In the genomic region with DNA sequence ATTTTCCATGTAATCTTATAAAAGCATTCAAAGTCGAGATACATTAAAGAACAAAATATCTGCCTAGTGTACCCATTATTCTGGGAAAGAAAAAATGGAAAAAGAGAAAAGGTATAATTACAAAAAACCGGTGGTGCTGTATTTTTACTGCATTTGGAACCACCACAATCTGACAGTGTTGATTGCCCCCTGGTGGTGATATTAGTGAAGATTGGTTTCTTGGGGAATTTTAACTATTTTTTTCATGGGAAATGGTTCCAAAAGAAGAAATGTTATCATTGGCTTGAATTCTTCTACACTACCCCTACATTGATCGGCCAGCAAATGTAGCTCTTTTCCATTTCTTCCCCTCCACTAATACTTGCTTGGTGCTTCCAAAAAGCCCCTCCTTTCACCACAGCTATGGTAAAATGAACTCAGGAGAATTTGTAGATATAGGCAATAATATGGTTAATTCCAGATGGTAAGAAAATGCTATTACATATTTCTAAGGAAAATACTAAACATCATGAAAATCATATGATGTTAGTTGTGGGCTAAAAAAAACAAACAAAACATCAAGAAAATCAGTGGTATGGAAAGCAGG, we compare ENCODE assay signal across 8 cellular contexts. TPM values are rescaled to one million over a fixed set of nuclear protein-coding genes. Genes with fewer than 3 reads are reported as not detected.
DNase-seq lines count a peak whose midpoint lies in the region; ATAC-seq, FAIRE-seq and TF ChIP-seq lines count a peak whose summit lies in the region.

No MANE protein-coding gene starts in this region.

- DNase-seq in A673 (ENCODE audit: low spot score) (peak; percentile 43), Daoy (ENCODE audit: low read depth) (peak; percentile 4), NCI-H1092 (lab: John Stamatoyannopoulos, UW) (peak; percentile 5), K562 (ENCODE audit: extremely low read depth in 1 of 4, low spot score in 3 of 4) (peak; percentile 22 to 64 (median 32)), left lung (no peak)
- DNase-seq in stimulated activated naive CD8-positive, alpha-beta T cell treated with anti-CD3 and anti-CD28 coated beads, Interleukin-15, Interleukin-2, amounts not matched to agents 100 U/mL and 50 U/mL, for 24 hours, result no peak
- DNase-seq in activated T-helper 1 cell treated with anti-CD3 and anti-CD28 coated beads, Interleukin-12 subunit alpha, Interleukin-12 subunit beta, Interleukin-2, Interleukin-4 antibody, amounts not matched to agents 30 ng/mL and 10 ng/mL and 1 ng/mL, durations not matched to agents 14 hours and 24 hours and 36 hours (ENCODE audit: low spot score), result no peak

- peak; percentile 57 for FAIRE-seq in K562 (lab: Jason Lieb, UNC)

- H3K9me3 ChIP-seq in A673 (ENCODE audit: low read depth, low read length, poor library complexity, severe bottlenecking), result no peaks in the 10 kb centered on the region
- H3K9me3 ChIP-seq in K562 (replicated peaks; ENCODE audit: control insufficient read depth, insufficient read depth, low read depth, low read length), result no peaks in the 10 kb centered on the region
- H3K9me3 ChIP-seq in left lung, result no peaks in the 10 kb centered on the region

- H4K20me1 ChIP-seq in K562 (replicated peaks; ENCODE audit: control insufficient read depth, insufficient read depth, low read length), result no peaks in the 10 kb centered on the region

- H3K27ac ChIP-seq in A673 (ENCODE audit: low read depth, low read length, poor library complexity, severe bottlenecking), result no peak overlapping the region
- no peak overlapping the region for H3K27ac ChIP-seq in K562 (ENCODE audit: extremely low read depth, low read depth, low read length)
- no peak overlapping the region for H3K27ac ChIP-seq in left lung

- peak; percentile 67 for ATAC-seq in K562
- peak; percentile 57 for ATAC-seq in left lung
- ATAC-seq in stimulated activated naive CD8-positive, alpha-beta T cell treated with anti-CD3 and anti-CD28 coated beads, Interleukin-15, Interleukin-2, amounts not matched to agents 100 U/mL and 50 U/mL, for 24 hours, result no peak
- no peak for ATAC-seq in HG02973 (IDR thresholded peaks at IDR 0.05; ENCODE audit: unreplicated experiment)

- H2AFZ ChIP-seq in K562 (ENCODE audit: low read depth, low read length), result no peak overlapping the region

- H3K4me2 ChIP-seq in K562 (ENCODE audit: insufficient read depth, low read length), result no peak overlapping the region

- intact Hi-C loops in A673 (cut with micrococcal nuclease; ENCODE audit: unreplicated experiment), result loop anchor here (2.0 to 5.0 kb wide), 3 partner anchors 317 to 717 kb away; no protein-coding TSS in a partner anchor
- intact Hi-C loops in K562 (cut with micrococcal nuclease), result loop anchor here (1.0 to 10.0 kb wide), 6 partner anchors 235 to 1275 kb away; partner anchors contain the start of gene ANKRD17
- intact Hi-C loops in left lung (cut with DNase I), result loop anchor here in 1 of 2 donors (5.0 to 10.0 kb wide), 3 partner anchors 317 to 697 kb away; no protein-coding TSS in a partner anchor
- intact Hi-C loops in activated T-helper 1 cell treated with anti-CD3 and anti-CD28 coated beads, Interleukin-12 subunit alpha, Interleukin-12 subunit beta, Interleukin-2, Interleukin-4 antibody, amounts not matched to agents 30 ng/mL and 10 ng/mL and 1 ng/mL, durations not matched to agents 14 hours and 24 hours and 36 hours (cut with micrococcal nuclease), result loop anchor here (1.0 kb wide), 2 partner anchors 317 to 514 kb away; no protein-coding TSS in a partner anchor

- H3K4me1 ChIP-seq in A673 (ENCODE audit: insufficient read depth, low read length, poor library complexity, severe bottlenecking), result no peaks in the 10 kb centered on the region
- H3K4me1 ChIP-seq in K562 (replicated peaks in 1 of 2; ENCODE audit: control insufficient read depth in 2 of 2, insufficient read depth in 2 of 2, low read length in 2 of 2), result no peaks in the 10 kb centered on the region
- H3K4me1 ChIP-seq in left lung, result no peaks in the 10 kb centered on the region

- H3K27me3 Mint-ChIP-seq in activated T-helper 1 cell treated with anti-CD3 and anti-CD28 coated beads, Interleukin-12 subunit alpha, Interleukin-12 subunit beta, Interleukin-2, Interleukin-4 antibody, amounts not matched to agents 30 ng/mL and 10 ng/mL and 1 ng/mL, durations not matched to agents 14 hours and 24 hours and 36 hours (ENCODE audit: insufficient read depth), result peaks cover 8% of the 10 kb centered on the region

- H3K4me1 Mint-ChIP-seq in activated T-helper 1 cell treated with anti-CD3 and anti-CD28 coated beads, Interleukin-12 subunit alpha, Interleukin-12 subunit beta, Interleukin-2, Interleukin-4 antibody, amounts not matched to agents 30 ng/mL and 10 ng/mL and 1 ng/mL, durations not matched to agents 14 hours and 24 hours and 36 hours (ENCODE audit: low read depth), result no peaks in the 10 kb centered on the region

- TF ChIP-seq POLR2A in K562 (conservative IDR thresholded peaks at IDR 0.05), result no peak

- WGBS in K562 (ENCODE audit: insufficient coverage, low coverage, missing lambda C conversion rate), result 0% methylated on average over 3 of the region's 3 CpGs

- POLR2A ChIA-PET in A673 (lab: Charles Lee; ENCODE audit: low non-redundant PET) (no interaction called here), K562 (lab: Yijun Ruan, JAX) (no interaction called here)

- no peaks in the 10 kb centered on the region for H3K9me1 ChIP-seq in K562 (ENCODE audit: control insufficient read depth, insufficient read depth, low read length)

- no peak overlapping the region for H3K9ac ChIP-seq in K562 (ENCODE audit: insufficient read depth in 1 of 2, low read depth in 2 of 2, low read length in 2 of 2)

- H3K36me3 Mint-ChIP-seq in activated T-helper 1 cell treated with anti-CD3 and anti-CD28 coated beads, Interleukin-12 subunit alpha, Interleukin-12 subunit beta, Interleukin-2, Interleukin-4 antibody, amounts not matched to agents 30 ng/mL and 10 ng/mL and 1 ng/mL, durations not matched to agents 14 hours and 24 hours and 36 hours (ENCODE audit: low read depth), result no peaks in the 10 kb centered on the region

- peak; percentile 56 for TF ChIP-seq CTCF in A673 (conservative IDR thresholded peaks at IDR 0.05; ENCODE audit: low read depth, low read length)
- peak; percentile 53 to 80 (median 55); a peak in 5 of 6 replicates for TF ChIP-seq CTCF in K562 (IDR thresholded peaks at IDR 0.05 in 2 of 3, conservative IDR thresholded peaks at IDR 0.05 in 1 of 3; ENCODE audit: insufficient read depth in 2 of 3, low read depth in 1 of 3, low read length in 3 of 3)
- peak; percentile 63 to 67 for TF ChIP-seq CTCF in left lung (IDR thresholded peaks at IDR 0.05)

- H3K4me3 ChIP-seq in A673 (ENCODE audit: low read depth, low read length, poor library complexity, severe bottlenecking) (no peak overlapping the region), K562 (no peak overlapping the region), left lung (no peak overlapping the region)

- BruUV-seq in A673 (replicated peaks; lab: Mats Ljungman, UMichigan) (no TSS peak), K562 (replicated peaks; lab: Mats Ljungman, UMichigan) (no TSS peak)

- no peaks in the 10 kb centered on the region for H3K9me3 Mint-ChIP-seq in activated T-helper 1 cell treated with anti-CD3 and anti-CD28 coated beads, Interleukin-12 subunit alpha, Interleukin-12 subunit beta, Interleukin-2, Interleukin-4 antibody, amounts not matched to agents 30 ng/mL and 10 ng/mL and 1 ng/mL, durations not matched to agents 14 hours and 24 hours and 36 hours

- CTCF ChIA-PET in A673 (lab: Charles Lee) (no interaction called here), K562 (lab: Yijun Ruan, JAX; ENCODE audit: low intra/inter-chr PET ratio) (interaction anchor here (0.7 to 2.1 kb wide), 7 partner anchors 317 to 1287 kb away, joined by 3 to 18 read pairs (median 4); no protein-coding TSS in a partner anchor)

- no peak overlapping the region for H3K4me3 Mint-ChIP-seq in activated T-helper 1 cell treated with anti-CD3 and anti-CD28 coated beads, Interleukin-12 subunit alpha, Interleukin-12 subunit beta, Interleukin-2, Interleukin-4 antibody, amounts not matched to agents 30 ng/mL and 10 ng/mL and 1 ng/mL, durations not matched to agents 14 hours and 24 hours and 36 hours

- H3K27me3 ChIP-seq in A673 (replicated peaks; ENCODE audit: insufficient read depth, low read depth, low read length, poor library complexity) (no peaks in the 10 kb centered on the region), K562 (ENCODE audit: control insufficient read depth in 2 of 2, insufficient read depth in 2 of 2, low read length in 2 of 2) (peaks cover 0 to 10% of the 10 kb centered on the region in 2 experiments; a peak in 1 of 5 replicates), left lung (no peaks in the 10 kb centered on the region)

- H3K79me2 ChIP-seq in K562 (ENCODE audit: control insufficient read depth, insufficient read depth, low read length), result no peaks in the 10 kb centered on the region

- TF ChIP-seq RAD21 in K562 (CRISPR knock-in tag; conservative IDR thresholded peaks at IDR 0.05 in 1 of 2, IDR thresholded peaks at IDR 0.05 in 1 of 2), result peak; percentile 86 to 87

- in situ Hi-C loops in K562 (cut with MboI), result loop anchor here (10.0 to 25.0 kb wide), 2 partner anchors 705 to 1282 kb away; no protein-coding TSS in a partner anchor

- no peak overlapping the region for H3K27ac Mint-ChIP-seq in activated T-helper 1 cell treated with anti-CD3 and anti-CD28 coated beads, Interleukin-12 subunit alpha, Interleukin-12 subunit beta, Interleukin-2, Interleukin-4 antibody, amounts not matched to agents 30 ng/mL and 10 ng/mL and 1 ng/mL, durations not matched to agents 14 hours and 24 hours and 36 hours

- H3K36me3 ChIP-seq in A673 (ENCODE audit: insufficient read depth, low read length, poor library complexity, severe bottlenecking) (no peaks in the 10 kb centered on the region), K562 (ENCODE audit: control insufficient read depth, insufficient read depth, low read length) (no peaks in the 10 kb centered on the region), left lung (no peaks in the 10 kb centered on the region)

- TF ChIP-seq EP300 in K562 (IDR thresholded peaks at IDR 0.05; ENCODE audit: low read length), result no peak

RNA-seq across cellular contexts. Expression of gene COX18, which starts 50.0 kb away (rescaled TPM):
- total RNA-seq in A673 (2021), result 10.9 and 11.1 TPM in 2 replicates
- 6.1 and 10.9 TPM in 2 replicates for total RNA-seq in Daoy (2014; rRNA removed; shearing (Covaris generic))
- total RNA-seq in K562 (2011; cell fraction: chromatin; rRNA removed; ENCODE audit: low replicate concordance), result 7.3 and 10.1 TPM in 2 replicates
- total RNA-seq in K562 (2011; cell fraction: nucleolus; rRNA removed), result 12.2 and 14.5 TPM in 2 replicates
- 12.0 and 13.0 TPM in 2 replicates for total RNA-seq in K562 (2011; cell fraction: nucleoplasm; rRNA removed)
- 17.3 and 19.8 TPM in 2 replicates for total RNA-seq in K562 (2014; rRNA removed)
- total RNA-seq in K562 (2014; rRNA removed; fragmentation: Illumina TruSeq; extraction: Trizol), result 14.7 and 17.0 TPM in 2 replicates
- total RNA-seq in K562 (2015; rRNA removed; fragmentation: Illumina TruSeq; extraction: Trizol), result 13.3 and 13.6 TPM in 2 replicates
- 15.3 and 17.5 TPM in 2 replicates for total RNA-seq in K562 (2021)
- 21.3 and 24.2 TPM in 2 replicates for polyA plus RNA-seq in K562 (2011; rRNA removed)
- 22.9 and 27.6 TPM in 2 replicates for polyA plus RNA-seq in K562 (2011; cell fraction: cytosol; rRNA removed)
- polyA plus RNA-seq in K562 (2011; cell fraction: nucleus; rRNA removed), result 11.8 and 14.8 TPM in 2 replicates
- polyA plus RNA-seq in K562 (2012), result 9.5 and 14.0 TPM in 2 replicates
- 10.1 and 12.5 TPM in 2 replicates for polyA plus RNA-seq in K562 (2014; fragmentation: Illumina TruSeq; extraction: Trizol)
- polyA plus RNA-seq in K562 (2014; fragmentation: Nextera tagmentation; extraction: Ambion mirVana), result 1 to 10 TPM; 7.0 to 7.2 TPM
- polyA plus RNA-seq in K562 (2014; rRNA removed), result 15.4 and 16.7 TPM in 2 replicates
- 30.4 and 33.5 TPM in 2 replicates for polyA minus RNA-seq in K562 (2011; rRNA and poly(A)+ RNA removed)
- polyA minus RNA-seq in K562 (2011; cell fraction: cytosol; rRNA and poly(A)+ RNA removed), result 15.7 and 25.2 TPM in 2 replicates
- 9.0 and 11.3 TPM in 2 replicates for polyA minus RNA-seq in K562 (2011; cell fraction: nucleus; rRNA and poly(A)+ RNA removed)
- 10 to 100 TPM; 14.6 to 17.0 TPM for total RNA-seq in left lung
- 19.9 and 22.2 TPM in 2 replicates for total RNA-seq in activated T-helper 1 cell treated with anti-CD3 and anti-CD28 coated beads, Interleukin-12 subunit alpha, Interleukin-12 subunit beta, Interleukin-2, Interleukin-4 antibody, amounts not matched to agents 30 ng/mL and 10 ng/mL and 1 ng/mL, durations not matched to agents 14 hours and 24 hours and 36 hours

Comparison
In these comparisons a context has a peak if more than half of its experiments do, and no peak if none do; other contexts are left out.
1. DNase-seq: peak in A673 (single experiment), Daoy (single experiment), NCI-H1092 (single experiment) and K562 (4 of 4); none in left lung (0 of 2), stimulated activated naive CD8-positive, alpha-beta T cell treated with anti-CD3 and anti-CD28 coated beads, Interleukin-15, Interleukin-2, amounts not matched to agents 100 U/mL and 50 U/mL, for 24 hours (single experiment) and activated T-helper 1 cell treated with anti-CD3 and anti-CD28 coated beads, Interleukin-12 subunit alpha, Interleukin-12 subunit beta, Interleukin-2, Interleukin-4 antibody, amounts not matched to agents 30 ng/mL and 10 ng/mL and 1 ng/mL, durations not matched to agents 14 hours and 24 hours and 36 hours (single experiment).
2. ATAC-seq: peak in K562 (single experiment) and left lung (single experiment); none in stimulated activated naive CD8-positive, alpha-beta T cell treated with anti-CD3 and anti-CD28 coated beads, Interleukin-15, Interleukin-2, amounts not matched to agents 100 U/mL and 50 U/mL, for 24 hours (single experiment) and HG02973 (single experiment).
3. Peak in every context shown above with its lines, with median percentiles within 50 percentile points of each other: CTCF ChIP-seq.